23 cellular contexts compared by ENCODE assay signal in genomic region chr9:89039664-89040063, GRCh38. TPM values are rescaled to one million over a fixed set of nuclear protein-coding genes. Genes with fewer than 3 reads are reported as not detected.
DNase-seq lines count a peak whose midpoint lies in the region; ATAC-seq, FAIRE-seq and TF ChIP-seq lines count a peak whose summit lies in the region.
"Had no signal": no experiment of that assay in that cellular context is flagged by ENCODE, and none has a peak within 500 bp of the region (broad histone marks: within the 10 kb centered on the region; RNA-seq: fewer than 3 reads in every experiment).

No MANE protein-coding gene starts in this region.

- H3K79me2 ChIP-seq in mesendoderm (ENCODE audit: control insufficient read depth, insufficient read depth, low read length): no peaks in the 10 kb centered on the region

- H3K9ac ChIP-seq in mesendoderm (ENCODE audit: low read length): no peak overlapping the region

- H3K18ac ChIP-seq in mesendoderm (ENCODE audit: low read length): no peak overlapping the region

- no peak overlapping the region for H3K4me2 ChIP-seq in mesendoderm (ENCODE audit: low read length)
- H3K4me2 ChIP-seq: GM23338 had no signal

- H3K4ac ChIP-seq in mesendoderm (ENCODE audit: low read depth, low read length): no peak overlapping the region

- no peak overlapping the region for H2AK5ac ChIP-seq in mesendoderm (ENCODE audit: low read length)

- peak overlapping the region; percentile 9 for H3K23ac ChIP-seq in mesendoderm (ENCODE audit: low read length)

- H4K8ac ChIP-seq in mesendoderm (ENCODE audit: low read depth, low read length): no peak overlapping the region

- H3K27me3 ChIP-seq in mesendoderm (ENCODE audit: insufficient read depth, low read length, poor library complexity) (no peaks in the 10 kb centered on the region), aorta (ENCODE audit: control insufficient read depth in 1 of 2, insufficient read depth in 2 of 2, low read length in 1 of 2) (no peaks in the 10 kb centered on the region), left ventricle myocardium inferior (ENCODE audit: low read depth) (no peaks in the 10 kb centered on the region)
- H3K27me3 ChIP-seq: BE2C had no signal

- H3K79me1 ChIP-seq in mesendoderm (ENCODE audit: low read length): no peaks in the 10 kb centered on the region

- no peak overlapping the region for H4K5ac ChIP-seq in mesendoderm (ENCODE audit: low read length)

- intact Hi-C loops in aorta (cut with DNase I): no loop called here
- intact Hi-C loops in left ventricle myocardium inferior (cut with micrococcal nuclease): no loop called here

- H3K4me3 ChIP-seq in mesendoderm (ENCODE audit: low read length) (no peak overlapping the region), aorta (ENCODE audit: low read length in 2 of 2) (no peak overlapping the region), left ventricle myocardium inferior (no peak overlapping the region)
- H3K4me3 ChIP-seq: GM23338 had no signal

- no peak overlapping the region for H3K56ac ChIP-seq in mesendoderm (ENCODE audit: low read length)

- no peak overlapping the region for H2BK5ac ChIP-seq in mesendoderm (ENCODE audit: low read length)

- ATAC-seq in aorta (ENCODE audit: low FRiP score): no peak
- ATAC-seq in GM21526 (IDR thresholded peaks at IDR 0.05; ENCODE audit: low FRiP score, unreplicated experiment): no peak
- ATAC-seq: GM23338 had no signal

- H2BK15ac ChIP-seq in mesendoderm (replicated peaks; ENCODE audit: low read depth): no peak overlapping the region

- H3K36me3 ChIP-seq in mesendoderm (ENCODE audit: control insufficient read depth, insufficient read depth, low read length): no peaks in the 10 kb centered on the region
- no peaks in the 10 kb centered on the region for H3K36me3 ChIP-seq in aorta (ENCODE audit: control insufficient read depth in 1 of 2, insufficient read depth in 2 of 2, low read length in 1 of 2)
- H3K36me3 ChIP-seq in left ventricle myocardium inferior: no peaks in the 10 kb centered on the region

- DNase-seq in HTR-8/SVneo (ENCODE audit: insufficient read length, low spot score): no peak
- no peak for DNase-seq in mesendoderm
- no peak for DNase-seq in medulla oblongata (ENCODE audit: extremely low spot score)
- no peak for DNase-seq in aorta
- no peak for DNase-seq in left ventricle myocardium inferior
- DNase-seq: ACHN; BE2C; Caco-2; CD4-positive, alpha-beta T cell; DMS79; GDM1; H7; KBM-7 had no signal

- TF ChIP-seq CTCF in left ventricle myocardium inferior (IDR thresholded peaks at IDR 0.05; ENCODE audit: borderline replicate concordance): no peak

- FAIRE-seq in HTR-8/SVneo (lab: Jason Lieb, UNC): peak; percentile 91
- FAIRE-seq: A204.1, D721Med, GM12892, GM18507 had no signal

- H3K27ac ChIP-seq in cingulate gyrus (ENCODE audit: low read depth, low read length) (peak overlapping the region; percentile 33), mesendoderm (ENCODE audit: low read depth, low read length) (no peak overlapping the region), aorta (ENCODE audit: low read depth in 1 of 2, low read length in 2 of 2) (no peak overlapping the region), left ventricle myocardium inferior (replicated peaks) (no peak overlapping the region)
- H3K27ac ChIP-seq: C4-2B had no signal

- no peak overlapping the region for H2BK120ac ChIP-seq in mesendoderm (ENCODE audit: low read depth, low read length)

- no peaks in the 10 kb centered on the region for H3K4me1 ChIP-seq in mesendoderm (ENCODE audit: control insufficient read depth, low read depth, low read length)
- no peaks in the 10 kb centered on the region for H3K4me1 ChIP-seq in aorta (ENCODE audit: control insufficient read depth in 1 of 2, insufficient read depth in 2 of 2, low read length in 2 of 2)
- H3K4me1 ChIP-seq in left ventricle myocardium inferior: peaks cover 14% of the 10 kb centered on the region
- H3K4me1 ChIP-seq: BE2C, Caco-2 had no signal

- H3K9me3 ChIP-seq in aorta (ENCODE audit: control insufficient read depth, low read length) (no peaks in the 10 kb centered on the region), left ventricle myocardium inferior (replicated peaks) (no peaks in the 10 kb centered on the region)
- H3K9me3 ChIP-seq: BE2C, Caco-2 had no signal

- WGBS in mesendoderm (ENCODE audit: extremely low coverage, insufficient coverage, low lambda C conversion rate): no CpG with 5 or more reads among the region's 2 CpGs
- WGBS in aorta, 2 donors: 83 to 97% methylated on average over 2 of the region's 2 CpGs

RNA-seq across cellular contexts. Expression of gene S1PR3, which starts 48.4 kb away (rescaled TPM):
- 7.0 TPM for polyA plus RNA-seq in mesendoderm (2013, experiment 1 of 2)
- polyA plus RNA-seq in mesendoderm (2013, experiment 2 of 2): 7.0 TPM
- total RNA-seq in aorta: 100 to 1,000 TPM in 1 of 2 donors, 10 to 100 TPM in 1; 42.4 to 139 TPM
- 10 to 100 TPM; 31.1 to 50.6 TPM for polyA plus RNA-seq in aorta
- total RNA-seq in left ventricle myocardium inferior: 26.8 TPM
- total RNA-seq: HT-29 had no signal
- polyA plus RNA-seq: IgD-negative memory B cell had no signal
